Comparison of ENCODE assay signal across 8 cellular contexts in the genomic region with DNA sequence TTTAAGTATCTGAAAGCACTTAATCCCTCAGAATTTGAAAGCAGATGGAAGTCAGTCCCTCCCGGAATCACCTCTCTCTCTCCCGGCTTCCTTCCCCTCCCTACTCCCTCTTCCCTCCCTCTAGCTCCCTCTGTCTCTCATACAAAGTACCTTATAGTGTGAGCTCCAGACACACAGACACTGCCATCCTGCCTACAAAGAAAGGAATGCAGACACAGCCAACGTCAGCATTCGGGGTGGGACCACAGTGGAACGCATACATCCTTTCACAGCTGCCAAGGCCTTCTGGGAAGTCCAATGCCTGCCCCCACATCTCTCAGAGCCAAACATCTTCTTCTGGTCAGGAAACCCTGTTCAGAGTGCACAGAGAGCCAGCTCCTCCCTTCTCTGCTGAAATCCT. TPM values are rescaled to one million over a fixed set of nuclear protein-coding genes. Genes with fewer than 3 reads are reported as not detected.
DNase-seq lines count a peak whose midpoint lies in the region; ATAC-seq, FAIRE-seq and TF ChIP-seq lines count a peak whose summit lies in the region.

No MANE protein-coding gene starts in this region.

- H3K27me3 ChIP-seq in Loucy (ENCODE audit: insufficient read depth, low read length, poor library complexity, severe bottlenecking): no peaks in the 10 kb centered on the region

- H3K27ac ChIP-seq in kidney (ENCODE audit: low read depth in 2 of 2, low read length in 2 of 2): peak overlapping the region; percentile 53 to 86

- H3K4me3 ChIP-seq in Loucy (ENCODE audit: low read length, poor library complexity, severe bottlenecking) (no peak overlapping the region), cardiac fibroblast (replicated peaks in 1 of 2; ENCODE audit: low read depth in 2 of 2, low read length in 2 of 2) (no peak overlapping the region), kidney (ENCODE audit: low read length in 2 of 2) (peak overlapping the region in 1 of 2 donors; percentile 1)

- H3K4me2 ChIP-seq in Loucy (ENCODE audit: low read depth, low read length, poor library complexity, severe bottlenecking): no peak overlapping the region

- H3K9ac ChIP-seq in Loucy (ENCODE audit: low read depth, low read length, poor library complexity, severe bottlenecking) (no peak overlapping the region), kidney (ENCODE audit: low read length in 2 of 2) (no peak overlapping the region)

- H3K4me3 Mint-ChIP-seq in stimulated activated memory B cell treated with anti-CD40 and anti-IgM and Interleukin-4, amounts not matched to agents 10 μg/mL and 1 μg/mL and 100 μg/mL, for 72 hours: no peak overlapping the region

- peak overlapping the region; percentile 72 for H3K27ac Mint-ChIP-seq in stimulated activated memory B cell treated with anti-CD40 and anti-IgM and Interleukin-4, amounts not matched to agents 10 μg/mL and 1 μg/mL and 100 μg/mL, for 72 hours

- DNase-seq in AG08396 (ENCODE audit: low spot score): peak; percentile 83
- peak; percentile 100 for DNase-seq in cardiac fibroblast (ENCODE audit: low read depth in 2 of 2)
- DNase-seq in kidney: no peak
- DNase-seq in central memory CD4-positive, alpha-beta T cell: no peak

- peaks cover 62% of the 10 kb centered on the region for H3K4me1 ChIP-seq in Loucy (ENCODE audit: insufficient read depth, low read length, poor library complexity, severe bottlenecking)
- H3K4me1 ChIP-seq in kidney (ENCODE audit: control insufficient read depth in 1 of 2, insufficient read depth in 1 of 2, low read depth in 1 of 2, low read length in 2 of 2): peaks cover 13 to 25% of the 10 kb centered on the region in 2 donors

- H3K36me3 ChIP-seq in Loucy (ENCODE audit: insufficient read depth, low read length): no peaks in the 10 kb centered on the region
- no peaks in the 10 kb centered on the region for H3K36me3 ChIP-seq in kidney (ENCODE audit: control insufficient read depth in 1 of 2, insufficient read depth in 2 of 2, low read length in 2 of 2)

- FAIRE-seq in kidney (lab: Jason Lieb, UNC): peak; percentile 37

- peaks cover 34% of the 10 kb centered on the region for H3K36me3 Mint-ChIP-seq in stimulated activated memory B cell treated with anti-CD40 and anti-IgM and Interleukin-4, amounts not matched to agents 10 μg/mL and 1 μg/mL and 100 μg/mL, for 72 hours

- no peaks in the 10 kb centered on the region for H3F3A ChIP-seq in Loucy (ENCODE audit: low read depth)

- H3K9me3 ChIP-seq in Loucy (ENCODE audit: insufficient read depth, low read depth, low read length) (no peaks in the 10 kb centered on the region), kidney (ENCODE audit: control insufficient read depth in 1 of 2, low read length in 2 of 2) (no peaks in the 10 kb centered on the region)

- H3K4me1 Mint-ChIP-seq in stimulated activated memory B cell treated with anti-CD40 and anti-IgM and Interleukin-4, amounts not matched to agents 10 μg/mL and 1 μg/mL and 100 μg/mL, for 72 hours: peaks cover 90% of the 10 kb centered on the region

- no peaks in the 10 kb centered on the region for H3K9me3 Mint-ChIP-seq in stimulated activated memory B cell treated with anti-CD40 and anti-IgM and Interleukin-4, amounts not matched to agents 10 μg/mL and 1 μg/mL and 100 μg/mL, for 72 hours

- H3K27me3 Mint-ChIP-seq in stimulated activated memory B cell treated with anti-CD40 and anti-IgM and Interleukin-4, amounts not matched to agents 10 μg/mL and 1 μg/mL and 100 μg/mL, for 72 hours: no peaks in the 10 kb centered on the region

- no peaks in the 10 kb centered on the region for H3K9me2 ChIP-seq in Loucy (replicated peaks; ENCODE audit: low read depth, low read length)

- H4K20me1 ChIP-seq in Loucy (ENCODE audit: insufficient read depth, low read length, poor library complexity, severe bottlenecking): no peaks in the 10 kb centered on the region

- peaks cover 27% of the 10 kb centered on the region for H3K79me2 ChIP-seq in Loucy (ENCODE audit: insufficient read depth, low read length)

- no peak for ATAC-seq in stimulated activated memory B cell treated with anti-CD40 and anti-IgM and Interleukin-4, amounts not matched to agents 10 μg/mL and 1 μg/mL and 100 μg/mL, for 72 hours
- ATAC-seq in HG02678 (IDR thresholded peaks at IDR 0.05; ENCODE audit: unreplicated experiment): no peak
- ATAC-seq in HG03175 (IDR thresholded peaks at IDR 0.05; ENCODE audit: unreplicated experiment): no peak

- no peak overlapping the region for H2AFZ ChIP-seq in Loucy (ENCODE audit: low read length)

- intact Hi-C loops in kidney (cut with DNase I): no loop called here

- peak; percentile 16; the same call in 1 of the 2 replicates for TF ChIP-seq CTCF in Loucy (conservative IDR thresholded peaks at IDR 0.05; ENCODE audit: low read length)
- peak; percentile 58 for TF ChIP-seq CTCF in cardiac fibroblast (IDR thresholded peaks at IDR 0.05; ENCODE audit: low read depth, low read length)
- peak; percentile 41 for TF ChIP-seq CTCF in kidney (IDR thresholded peaks at IDR 0.05; ENCODE audit: borderline replicate concordance, extremely low read depth, insufficient read depth)

RNA-seq across cellular contexts. Expression of a gene that starts 9.3 kb away (rescaled TPM):
- 15.6 TPM for total RNA-seq in kidney
- polyA plus RNA-seq in kidney (ENCODE audit: insufficient read depth, low read depth, low replicate concordance): 3.8 TPM

RNA-seq across cellular contexts. Expression of a gene that starts 35.3 kb away (rescaled TPM):
- 23.8 TPM for total RNA-seq in kidney
- 70.1 TPM for polyA plus RNA-seq in kidney (ENCODE audit: insufficient read depth, low read depth, low replicate concordance)

Comparison
In these comparisons a context has a peak if more than half of its experiments do, and no peak if none do; other contexts are left out.
1. DNase-seq: peak in AG08396 (single experiment) and cardiac fibroblast (2 of 2); none in kidney (single experiment) and central memory CD4-positive, alpha-beta T cell (single experiment).
2. Peak in every context shown above with its lines, with median percentiles within 50 percentile points of each other: CTCF ChIP-seq.